ENCODE assay signal across 9 cellular contexts in the genomic region with DNA sequence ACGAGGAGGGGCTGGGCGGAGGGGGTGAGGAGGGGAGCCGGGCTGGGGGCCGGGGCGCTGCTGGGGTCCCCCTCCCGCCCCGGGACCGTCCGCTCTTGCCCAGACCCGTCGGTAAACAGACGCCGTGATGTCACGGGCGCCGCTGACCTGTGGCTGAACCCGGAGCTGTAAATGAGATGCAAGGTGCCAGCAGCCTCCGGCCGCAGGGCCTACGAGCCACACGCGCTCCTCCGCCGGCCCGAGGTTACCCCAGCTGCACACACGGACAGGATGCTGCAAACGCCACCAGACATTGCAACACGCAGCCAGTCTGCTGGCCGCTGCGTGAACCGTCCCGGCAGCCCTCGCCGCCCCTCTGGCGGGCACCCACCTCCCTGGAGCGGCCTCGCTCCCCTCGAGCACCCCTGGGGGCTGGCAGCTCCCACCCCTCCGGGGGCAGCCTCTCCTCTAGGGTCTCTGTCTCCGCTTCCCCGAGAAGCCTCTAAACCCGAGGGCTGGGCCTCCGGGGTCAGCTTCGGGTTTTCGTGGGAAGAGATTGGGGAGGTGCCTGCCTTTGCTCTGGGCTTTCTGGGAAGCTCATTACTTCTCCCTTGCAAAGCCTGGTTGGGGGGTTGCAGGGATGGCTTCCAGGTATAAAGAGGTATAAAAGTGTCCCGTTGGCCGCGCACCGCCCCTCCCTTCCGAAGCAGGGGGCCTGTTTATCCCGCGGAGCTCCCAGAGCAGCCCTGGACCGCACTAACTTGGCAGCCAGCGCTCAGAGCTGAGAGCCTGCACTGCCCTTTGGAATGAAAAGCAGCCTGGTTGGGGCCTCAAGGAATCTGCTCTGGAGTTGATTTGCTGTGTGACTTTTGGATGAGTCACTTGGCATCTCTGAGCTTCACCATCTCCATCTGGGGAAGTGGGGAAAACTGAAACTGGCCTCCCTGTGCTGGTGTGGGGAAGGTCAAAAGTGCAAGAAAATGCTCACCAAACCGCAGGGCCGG. TPM values are rescaled to one million over a fixed set of nuclear protein-coding genes. Genes with fewer than 3 reads are reported as not detected.
DNase-seq lines count a peak whose midpoint lies in the region; TF ChIP-seq lines count a peak whose summit lies in the region.
"Had no signal": no experiment of that assay in that cellular context is flagged by ENCODE, and none has a peak within 500 bp of the region (broad histone marks: within the 10 kb centered on the region; RNA-seq: fewer than 3 reads in every experiment).

No MANE protein-coding gene starts in this region.

- H3K9me3 ChIP-seq in HUES6 (ENCODE audit: control insufficient read depth, insufficient read depth, low read depth, low read length): no peaks in the 10 kb centered on the region
- no peaks in the 10 kb centered on the region for H3K9me3 ChIP-seq in adipocyte (ENCODE audit: control insufficient read depth, low read length)
- H3K9me3 ChIP-seq in cardiac muscle cell (ENCODE audit: low read depth): no peaks in the 10 kb centered on the region
- H3K9me3 ChIP-seq in osteoblast (ENCODE audit: low read depth, low read length): no peaks in the 10 kb centered on the region

- DNase-seq in GM10248 (ENCODE audit: extremely low spot score) (peak; percentile 45), adipocyte (ENCODE audit: low read depth) (peak; percentile 97), cardiac muscle cell (ENCODE audit: low read depth in 1 of 2, low spot score in 1 of 2) (peak; percentile 79 to 99), osteoblast (ENCODE audit: insufficient read length, low spot score, missing footprints) (peak; percentile 99), NCI-H1436 (lab: John Stamatoyannopoulos, UW) (no peak), mesenteric fat pad (ENCODE audit: low spot score) (no peak), DMS114 treated with DMSO at 0.1 percent for 48 hours (lab: John Stamatoyannopoulos, UW; ENCODE audit: unreplicated experiment) (no peak)

- peak overlapping the region; percentile 84 for H3K4me2 ChIP-seq in osteoblast (ENCODE audit: insufficient read depth, low read length)

- H3K36me3 ChIP-seq in HUES6 (ENCODE audit: control insufficient read depth, insufficient read depth, low read length) (no peaks in the 10 kb centered on the region), adipocyte (ENCODE audit: control insufficient read depth, insufficient read depth, low read length, severe bottlenecking) (peaks cover 6% of the 10 kb centered on the region), cardiac muscle cell (no peaks in the 10 kb centered on the region), osteoblast (ENCODE audit: insufficient read depth, low read length) (peaks cover 20% of the 10 kb centered on the region)

- POLR2A ChIA-PET in GM10248 (lab: Yijun Ruan, JAX): no interaction called here

- H3K9ac ChIP-seq in HUES6 (ENCODE audit: low read length): peak overlapping the region; percentile 45
- peak overlapping the region; percentile 87 for H3K9ac ChIP-seq in adipocyte (ENCODE audit: low read length)

- no peak overlapping the region for H2AFZ ChIP-seq in osteoblast (ENCODE audit: low read length)

- peaks cover 43% of the 10 kb centered on the region for H3K79me2 ChIP-seq in osteoblast (ENCODE audit: insufficient read depth, low read length)

- no peak overlapping the region for H3K27ac ChIP-seq in HUES6 (ENCODE audit: low read depth, low read length)
- peak overlapping the region; percentile 19 for H3K27ac ChIP-seq in cardiac muscle cell
- H3K27ac ChIP-seq in osteoblast (ENCODE audit: low read depth, low read length): peak overlapping the region; percentile 99

- CTCF ChIA-PET in GM10248 (lab: Yijun Ruan, JAX): interaction anchor here (1.0 to 1.2 kb wide), 5 partner anchors 9 to 25 kb away, joined by 3 to 4 read pairs (median 3); no protein-coding TSS in a partner anchor

- H3K4me1 ChIP-seq in HUES6 (ENCODE audit: control insufficient read depth, insufficient read depth, low read length): peaks cover 36% of the 10 kb centered on the region
- H3K4me1 ChIP-seq in adipocyte (ENCODE audit: control insufficient read depth, insufficient read depth, low read length): peaks cover 64% of the 10 kb centered on the region
- H3K4me1 ChIP-seq in cardiac muscle cell (ENCODE audit: low read depth): peaks cover 6% of the 10 kb centered on the region
- H3K4me1 ChIP-seq in osteoblast (ENCODE audit: insufficient read depth, low read length): peaks cover 47% of the 10 kb centered on the region

- TF ChIP-seq CTCF in GM10248 (IDR thresholded peaks at IDR 0.05; ENCODE audit: control extremely low read depth, extremely low read depth, low read depth, missing control alignments) (no peak), cardiac muscle cell (IDR thresholded peaks at IDR 0.05; ENCODE audit: low read depth, low read length) (peak; percentile 4), osteoblast (IDR thresholded peaks at IDR 0.05; ENCODE audit: extremely low read depth, low read depth, low read length) (no peak)

- no peaks in the 10 kb centered on the region for H4K20me1 ChIP-seq in osteoblast (ENCODE audit: insufficient read depth, low read length)

- peaks cover 47% of the 10 kb centered on the region; the same call in 1 of the 2 replicates for H3K27me3 ChIP-seq in HUES6 (ENCODE audit: control insufficient read depth, insufficient read depth, low read length)
- no peaks in the 10 kb centered on the region for H3K27me3 ChIP-seq in adipocyte (replicated peaks; ENCODE audit: control insufficient read depth, insufficient read depth, low read length)
- H3K27me3 ChIP-seq in cardiac muscle cell: no peaks in the 10 kb centered on the region
- H3K27me3 ChIP-seq in osteoblast (ENCODE audit: insufficient read depth, low read length): no peaks in the 10 kb centered on the region

- H3K4me3 ChIP-seq in HUES6 (ENCODE audit: low read depth, low read length) (peak overlapping the region; percentile 71), adipocyte (ENCODE audit: low read length) (peak overlapping the region; percentile 74), cardiac muscle cell (peak overlapping the region; percentile 29), osteoblast (ENCODE audit: insufficient read depth, low read length) (peak overlapping the region; percentile 64)

RNA-seq across cellular contexts. Expression of a gene that starts 21.9 kb away (rescaled TPM):
- 12.5 and 19.5 TPM in 2 replicates for total RNA-seq in cardiac muscle cell
- 9.9 and 15.3 TPM in 2 replicates for polyA plus RNA-seq in cardiac muscle cell
- total RNA-seq in osteoblast: 161 and 172 TPM in 2 replicates
- 495 TPM for total RNA-seq in mesenteric fat pad

RNA-seq across cellular contexts. Expression of a gene that starts 47.8 kb away (rescaled TPM):
- not detected in 2 replicates for total RNA-seq in cardiac muscle cell
- not detected in 2 replicates for polyA plus RNA-seq in cardiac muscle cell
- not detected in 2 replicates for total RNA-seq in osteoblast
- not detected for total RNA-seq in mesenteric fat pad
- total RNA-seq: activated CD8-positive, alpha-beta memory T cell treated with anti-CD3 and anti-CD28 coated beads for 36 hours had no signal

Comparison
In these comparisons a context has a peak if more than half of its experiments do, and no peak if none do; other contexts are left out.
1. DNase-seq: peak in GM10248 (single experiment), adipocyte (single experiment), cardiac muscle cell (2 of 2) and osteoblast (single experiment); none in NCI-H1436 (single experiment), mesenteric fat pad (single experiment) and DMS114 treated with DMSO at 0.1 percent for 48 hours (single experiment).
2. Peak in every context shown above with its lines, with median percentiles within 50 percentile points of each other: H3K4me3 ChIP-seq.